Comparison of ENCODE assay signal across 1 cellular context in the genomic region with DNA sequence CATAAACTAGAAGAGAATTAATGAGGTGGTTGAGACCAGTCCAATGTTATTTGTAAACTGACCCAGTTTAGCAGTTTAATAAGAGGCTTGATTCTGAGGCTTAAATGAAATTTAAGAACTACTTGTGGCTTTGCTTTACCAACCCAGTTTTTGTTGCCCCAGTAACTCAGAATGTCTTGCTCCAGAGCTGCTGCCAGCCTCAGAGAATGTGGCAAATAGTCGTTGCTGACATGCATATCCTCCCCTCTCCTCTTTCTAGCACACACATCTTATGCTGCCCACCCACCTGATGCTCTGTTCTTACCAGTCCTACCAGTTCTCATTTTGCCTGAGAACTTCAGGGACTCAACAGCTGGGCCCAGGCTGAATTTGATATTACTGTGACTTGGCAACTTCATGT.
TF ChIP-seq lines count a peak whose summit lies in the region.

No MANE protein-coding gene starts in this region.

TF ChIP-seq in H1, 55 proteins besides CTCF, POLR2A, EP300 and RAD21 (continued from another document):
- TF ChIP-seq POU5F1 (IDR thresholded peaks at IDR 0.05; ENCODE audit: low read depth, low read length), result no peak
- TF ChIP-seq TAF1 (IDR thresholded peaks at IDR 0.05; ENCODE audit: low read depth, low read length), result no peak
- TF ChIP-seq CHD1 (IDR thresholded peaks at IDR 0.05; ENCODE audit: low read depth, low read length), result no peak
- no peak for TF ChIP-seq POLR2AphosphoS5 (IDR thresholded peaks at IDR 0.05; ENCODE audit: low read depth, low read length)
- TF ChIP-seq RFX5 (IDR thresholded peaks at IDR 0.05; ENCODE audit: borderline replicate concordance, low read depth, low read length), result no peak
- TF ChIP-seq HDAC2 (IDR thresholded peaks at IDR 0.05; ENCODE audit: borderline replicate concordance in 1 of 2, low read depth in 2 of 2, low read length in 2 of 2), result no peak
- no peak for TF ChIP-seq TEAD4 (IDR thresholded peaks at IDR 0.05; ENCODE audit: low read depth, low read length)
- no peak for TF ChIP-seq ATF3 (IDR thresholded peaks at IDR 0.05; ENCODE audit: insufficient read depth, low read depth, low read length)
- no peak for TF ChIP-seq FOSL1 (IDR thresholded peaks at IDR 0.05; ENCODE audit: insufficient read depth, low read depth, low read length)
